ENCODE assay signal across 1 cellular context in genomic region chr13:113366031-113366588, GRCh38.
TF ChIP-seq lines count a peak whose summit lies in the region.

No MANE protein-coding gene starts in this region.

TF ChIP-seq in H1, 55 proteins besides CTCF, POLR2A, EP300 and RAD21:
- no peak for TF ChIP-seq ZNF274 (IDR thresholded peaks at IDR 0.05; ENCODE audit: borderline replicate concordance, extremely low read depth, low read length)
- no peak for TF ChIP-seq KDM5A (IDR thresholded peaks at IDR 0.05; ENCODE audit: low read length)
- TF ChIP-seq BCL11A (IDR thresholded peaks at IDR 0.05; ENCODE audit: low read depth in 2 of 2, low read length in 2 of 2): no peak
- TF ChIP-seq CHD1 (IDR thresholded peaks at IDR 0.05; ENCODE audit: low read depth, low read length): no peak
- TF ChIP-seq SIN3A (conservative IDR thresholded peaks at IDR 0.05 in 1 of 2, IDR thresholded peaks at IDR 0.05 in 1 of 2; ENCODE audit: low read depth in 1 of 2, low read length in 2 of 2): no peak
- TF ChIP-seq MAX (IDR thresholded peaks at IDR 0.05): no peak
- TF ChIP-seq YY1 (IDR thresholded peaks at IDR 0.05; ENCODE audit: low read depth, low read length): no peak
- no peak for TF ChIP-seq SP2 (IDR thresholded peaks at IDR 0.05; ENCODE audit: low read length)
- TF ChIP-seq ATF3 (IDR thresholded peaks at IDR 0.05; ENCODE audit: insufficient read depth, low read depth, low read length): no peak
